In genomic region chr18:46156124-46156745, GRCh38 we compare ENCODE assay signal across 14 cellular contexts. TPM values are rescaled to one million over a fixed set of nuclear protein-coding genes. Genes with fewer than 3 reads are reported as not detected.
A peak's percentile ranks its signal among the peaks of the same experiment; 100 is the strongest.
DNase-seq lines count a peak whose midpoint lies in the region; ATAC-seq and TF ChIP-seq lines count a peak whose summit lies in the region.
"Had no signal": no experiment of that assay in that cellular context is flagged by ENCODE, and none has a peak within 500 bp of the region (broad histone marks: within the 10 kb centered on the region; RNA-seq: fewer than 3 reads in every experiment).

No MANE protein-coding gene starts in this region.

- H3K4me3 ChIP-seq in CD8-positive, alpha-beta memory T cell (ENCODE audit: low read length) = peak overlapping the region; percentile 52
- H3K4me3 ChIP-seq: BLaER1, coronary artery, gastrocnemius medialis, transverse colon had no signal

- H3K27me3 ChIP-seq in CD8-positive, alpha-beta memory T cell (ENCODE audit: insufficient read depth, low read length, poor library complexity, severe bottlenecking) = no peaks in the 10 kb centered on the region
- H3K27me3 ChIP-seq: BLaER1, gastrocnemius medialis, transverse colon had no signal

- TF ChIP-seq CTCF in osteocyte (IDR thresholded peaks at IDR 0.05) (no peak), progenitor cell of endocrine pancreas (IDR thresholded peaks at IDR 0.05; ENCODE audit: unreplicated experiment) (no peak)

- H3K4me1 Mint-ChIP-seq in CD8-positive, alpha-beta memory T cell = peaks cover 57 to 85% (median 80%) of the 10 kb centered on the region in 3 donors
- H3K4me1 Mint-ChIP-seq in T-helper 2 cell treated with Interferon-gamma antibody and Interleukin-4, amounts not matched to agents 5 μg/mL and 100 μg/mL, for 36 hours (ENCODE audit: low read depth) = peaks cover 64% of the 10 kb centered on the region
- H3K4me1 Mint-ChIP-seq in activated naive CD8-positive, alpha-beta T cell treated with anti-CD3 and anti-CD28 coated beads, Interleukin-2, amount 10 ng/mL, durations not matched to agents 7 days and 5 days = peaks cover 63% of the 10 kb centered on the region
- peaks cover 45% of the 10 kb centered on the region for H3K4me1 Mint-ChIP-seq in osteocyte (ENCODE audit: unreplicated experiment)
- peaks cover 13% of the 10 kb centered on the region for H3K4me1 Mint-ChIP-seq in progenitor cell of endocrine pancreas (ENCODE audit: low read depth)

- CTCF ChIA-PET in CD8-positive, alpha-beta memory T cell (lab: Charles Lee) = interaction anchor here (1.0 to 2.0 kb wide), 4 partner anchors 9 to 502 kb away, joined by 3 to 11 read pairs (median 3); a partner anchor contains a TSS

- no peaks in the 10 kb centered on the region for H3K9me3 Mint-ChIP-seq in CD8-positive, alpha-beta memory T cell
- peaks cover 8% of the 10 kb centered on the region for H3K9me3 Mint-ChIP-seq in T-helper 2 cell treated with Interferon-gamma antibody and Interleukin-4, amounts not matched to agents 5 μg/mL and 100 μg/mL, for 36 hours
- H3K9me3 Mint-ChIP-seq in activated naive CD8-positive, alpha-beta T cell treated with anti-CD3 and anti-CD28 coated beads, Interleukin-2, amount 10 ng/mL, durations not matched to agents 7 days and 5 days = peaks cover 1% of the 10 kb centered on the region
- H3K9me3 Mint-ChIP-seq in osteocyte (ENCODE audit: unreplicated experiment) (peaks cover 5% of the 10 kb centered on the region), progenitor cell of endocrine pancreas (ENCODE audit: low read depth) (no peaks in the 10 kb centered on the region)

- no peaks in the 10 kb centered on the region for H3K9me3 ChIP-seq in CD8-positive, alpha-beta memory T cell (ENCODE audit: low read length)
- H3K9me3 ChIP-seq: gastrocnemius medialis, transverse colon had no signal

- H3K27me3 Mint-ChIP-seq in CD8-positive, alpha-beta memory T cell = no peaks in the 10 kb centered on the region
- no peaks in the 10 kb centered on the region for H3K27me3 Mint-ChIP-seq in T-helper 2 cell treated with Interferon-gamma antibody and Interleukin-4, amounts not matched to agents 5 μg/mL and 100 μg/mL, for 36 hours (ENCODE audit: low read depth)
- H3K27me3 Mint-ChIP-seq in activated naive CD8-positive, alpha-beta T cell treated with anti-CD3 and anti-CD28 coated beads, Interleukin-2, amount 10 ng/mL, durations not matched to agents 7 days and 5 days = no peaks in the 10 kb centered on the region
- H3K27me3 Mint-ChIP-seq in osteocyte (ENCODE audit: unreplicated experiment) (no peaks in the 10 kb centered on the region), progenitor cell of endocrine pancreas (no peaks in the 10 kb centered on the region)

- POLR2A ChIA-PET in CD8-positive, alpha-beta memory T cell (lab: Charles Lee) = no interaction called here
- POLR2A ChIA-PET in activated naive CD8-positive, alpha-beta T cell treated with anti-CD3 and anti-CD28 coated beads, Interleukin-2, amount 10 ng/mL, durations not matched to agents 7 days and 5 days (lab: Charles Lee) = interaction anchor here (0.7 to 5.6 kb wide), 5 partner anchors 8 to 103 kb away, joined by 3 to 41 read pairs (median 4); a partner anchor contains a TSS

- no peaks in the 10 kb centered on the region for H3K36me3 Mint-ChIP-seq in CD8-positive, alpha-beta memory T cell
- H3K36me3 Mint-ChIP-seq in T-helper 2 cell treated with Interferon-gamma antibody and Interleukin-4, amounts not matched to agents 5 μg/mL and 100 μg/mL, for 36 hours (ENCODE audit: low read depth) = peaks cover 30% of the 10 kb centered on the region
- peaks cover 24% of the 10 kb centered on the region for H3K36me3 Mint-ChIP-seq in activated naive CD8-positive, alpha-beta T cell treated with anti-CD3 and anti-CD28 coated beads, Interleukin-2, amount 10 ng/mL, durations not matched to agents 7 days and 5 days
- H3K36me3 Mint-ChIP-seq in osteocyte (ENCODE audit: unreplicated experiment) = peaks cover 2% of the 10 kb centered on the region
- H3K36me3 Mint-ChIP-seq in progenitor cell of endocrine pancreas (ENCODE audit: insufficient read depth) = peaks cover 2% of the 10 kb centered on the region

- H3K36me3 ChIP-seq in CD8-positive, alpha-beta memory T cell (ENCODE audit: insufficient read depth, low read length) = no peaks in the 10 kb centered on the region
- H3K36me3 ChIP-seq: gastrocnemius medialis, transverse colon had no signal

- peak overlapping the region; percentile 13 to 84 (median 71) for H3K4me3 Mint-ChIP-seq in CD8-positive, alpha-beta memory T cell
- peak overlapping the region; percentile 72 for H3K4me3 Mint-ChIP-seq in T-helper 2 cell treated with Interferon-gamma antibody and Interleukin-4, amounts not matched to agents 5 μg/mL and 100 μg/mL, for 36 hours
- peak overlapping the region; percentile 81 for H3K4me3 Mint-ChIP-seq in activated naive CD8-positive, alpha-beta T cell treated with anti-CD3 and anti-CD28 coated beads, Interleukin-2, amount 10 ng/mL, durations not matched to agents 7 days and 5 days
- H3K4me3 Mint-ChIP-seq in osteocyte (ENCODE audit: unreplicated experiment) = no peak overlapping the region
- H3K4me3 Mint-ChIP-seq in progenitor cell of endocrine pancreas (ENCODE audit: low read depth) = no peak overlapping the region

- peak; percentile 66 for ATAC-seq in activated naive CD8-positive, alpha-beta T cell treated with anti-CD3 and anti-CD28 coated beads, Interleukin-2, amount 10 ng/mL, durations not matched to agents 7 days and 5 days (ENCODE audit: low read depth)
- ATAC-seq: gastrocnemius medialis, left colon had no signal

- DNase-seq in CD8-positive, alpha-beta memory T cell = peak in 1 of 5 donors; percentile 19
- peak; percentile 34 for DNase-seq in T-helper 2 cell treated with Interferon-gamma antibody and Interleukin-4, amounts not matched to agents 5 μg/mL and 100 μg/mL, for 36 hours (ENCODE audit: low spot score)
- peak; percentile 60 for DNase-seq in activated naive CD8-positive, alpha-beta T cell treated with anti-CD3 and anti-CD28 coated beads, Interleukin-2, amount 10 ng/mL, durations not matched to agents 7 days and 5 days
- DNase-seq in osteocyte (ENCODE audit: extremely low spot score, unreplicated experiment) (no peak), SK-N-DZ (ENCODE audit: low spot score) (no peak), progenitor cell of endocrine pancreas (ENCODE audit: low spot score, unreplicated experiment) (no peak), islet precursor cell (no peak)
- DNase-seq in stimulated activated naive CD4-positive, alpha-beta T cell treated with Interleukin-2 at 50 U/mL for 16 hours (lab: John Stamatoyannopoulos, UW) = no peak
- DNase-seq: gastrocnemius medialis, left colon, NCI-H1092 treated with DMSO at 0.1 percent for 48 hours, transverse colon had no signal

- H3K27ac ChIP-seq in CD8-positive, alpha-beta memory T cell (ENCODE audit: low read depth, low read length) = no peak overlapping the region
- H3K27ac ChIP-seq: BLaER1, coronary artery, transverse colon had no signal

- H3K4me1 ChIP-seq in CD8-positive, alpha-beta memory T cell (ENCODE audit: insufficient read depth, low read length) = peaks cover 84% of the 10 kb centered on the region
- H3K4me1 ChIP-seq: transverse colon had no signal

- H3K27ac Mint-ChIP-seq in CD8-positive, alpha-beta memory T cell = peak overlapping the region; percentile 59 to 96 (median 88)
- H3K27ac Mint-ChIP-seq in T-helper 2 cell treated with Interferon-gamma antibody and Interleukin-4, amounts not matched to agents 5 μg/mL and 100 μg/mL, for 36 hours = peak overlapping the region; percentile 98
- peak overlapping the region; percentile 98 for H3K27ac Mint-ChIP-seq in activated naive CD8-positive, alpha-beta T cell treated with anti-CD3 and anti-CD28 coated beads, Interleukin-2, amount 10 ng/mL, durations not matched to agents 7 days and 5 days
- H3K27ac Mint-ChIP-seq in osteocyte (ENCODE audit: unreplicated experiment) (peak overlapping the region; percentile 58), progenitor cell of endocrine pancreas (no peak overlapping the region)

RNA-seq across cellular contexts. Expression of gene HAUS1, which starts 52.0 kb away (rescaled TPM):
- 10 to 100 TPM; 52.5 to 53.3 TPM for total RNA-seq in CD8-positive, alpha-beta memory T cell
- 43.2 TPM for polyA plus RNA-seq in CD8-positive, alpha-beta memory T cell
- total RNA-seq in activated naive CD8-positive, alpha-beta T cell treated with anti-CD3 and anti-CD28 coated beads, Interleukin-2, amount 10 ng/mL, durations not matched to agents 7 days and 5 days = 10 to 100 TPM; 41.0 to 49.4 TPM
- 37.0 and 37.3 TPM in 2 replicates for total RNA-seq in osteocyte
- 100 and 105 TPM in 2 replicates for polyA plus RNA-seq in SK-N-DZ (2014; cell fraction: cytosol; rRNA removed)
- polyA plus RNA-seq in SK-N-DZ (2014; cell fraction: nucleus; rRNA removed) = 67.4 and 82.3 TPM in 2 replicates
- total RNA-seq in progenitor cell of endocrine pancreas = 57.0 and 58.3 TPM in 2 replicates

RNA-seq across cellular contexts. Expression of gene ATP5F1A, which starts 58.1 kb away (rescaled TPM):
- 100 to 1,000 TPM; 456 to 468 TPM for total RNA-seq in CD8-positive, alpha-beta memory T cell
- polyA plus RNA-seq in CD8-positive, alpha-beta memory T cell = 409 TPM
- 100 to 1,000 TPM; 284 to 285 TPM for total RNA-seq in activated naive CD8-positive, alpha-beta T cell treated with anti-CD3 and anti-CD28 coated beads, Interleukin-2, amount 10 ng/mL, durations not matched to agents 7 days and 5 days
- total RNA-seq in osteocyte (346 and 359 TPM in 2 replicates), progenitor cell of endocrine pancreas (375 and 390 TPM in 2 replicates)
- polyA plus RNA-seq in SK-N-DZ (2014; cell fraction: cytosol; rRNA removed) = 787 and 820 TPM in 2 replicates
- 336 and 516 TPM in 2 replicates for polyA plus RNA-seq in SK-N-DZ (2014; cell fraction: nucleus; rRNA removed)

Comparison
In these comparisons a context has a peak if more than half of its experiments do, and no peak if none do; other contexts are left out.
1. DNase-seq: peak in T-helper 2 cell treated with Interferon-gamma antibody and Interleukin-4, amounts not matched to agents 5 μg/mL and 100 μg/mL, for 36 hours (single experiment) and activated naive CD8-positive, alpha-beta T cell treated with anti-CD3 and anti-CD28 coated beads, Interleukin-2, amount 10 ng/mL, durations not matched to agents 7 days and 5 days (single experiment); none in osteocyte (single experiment), SK-N-DZ (single experiment), stimulated activated naive CD4-positive, alpha-beta T cell treated with Interleukin-2 at 50 U/mL for 16 hours (single experiment), progenitor cell of endocrine pancreas (single experiment) and islet precursor cell (single experiment).
2. H3K4me3 Mint-ChIP-seq: peak in CD8-positive, alpha-beta memory T cell (7 of 7), T-helper 2 cell treated with Interferon-gamma antibody and Interleukin-4, amounts not matched to agents 5 μg/mL and 100 μg/mL, for 36 hours (single experiment) and activated naive CD8-positive, alpha-beta T cell treated with anti-CD3 and anti-CD28 coated beads, Interleukin-2, amount 10 ng/mL, durations not matched to agents 7 days and 5 days (single experiment); none in osteocyte (single experiment) and progenitor cell of endocrine pancreas (single experiment).